In the genomic region with DNA sequence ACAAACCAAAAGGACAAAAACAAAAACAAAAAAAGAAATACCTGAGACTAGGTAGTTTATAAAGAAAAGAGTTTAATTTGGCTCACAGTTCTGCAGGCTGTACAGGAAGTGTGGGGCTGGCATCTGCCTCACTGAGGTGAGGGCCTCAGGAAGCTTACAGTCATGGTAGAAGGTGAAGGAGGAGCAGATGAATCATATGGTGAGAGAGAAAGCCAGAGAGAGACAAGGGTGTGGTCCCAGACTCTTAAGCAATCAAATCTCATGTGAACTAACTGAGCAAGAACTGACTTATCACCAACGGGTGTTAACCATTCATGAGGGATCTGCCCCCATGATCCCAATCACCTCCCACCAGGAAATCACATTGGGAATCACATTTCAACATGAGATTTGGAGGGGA, we compare ENCODE assay signal across 1 cellular context.
TF ChIP-seq lines count a peak whose summit lies in the region.

No MANE protein-coding gene starts in this region.

TF ChIP-seq in K562, 482 proteins besides CTCF, POLR2A, EP300 and RAD21 (continued from another document):
- TF ChIP-seq, protein P1, sequence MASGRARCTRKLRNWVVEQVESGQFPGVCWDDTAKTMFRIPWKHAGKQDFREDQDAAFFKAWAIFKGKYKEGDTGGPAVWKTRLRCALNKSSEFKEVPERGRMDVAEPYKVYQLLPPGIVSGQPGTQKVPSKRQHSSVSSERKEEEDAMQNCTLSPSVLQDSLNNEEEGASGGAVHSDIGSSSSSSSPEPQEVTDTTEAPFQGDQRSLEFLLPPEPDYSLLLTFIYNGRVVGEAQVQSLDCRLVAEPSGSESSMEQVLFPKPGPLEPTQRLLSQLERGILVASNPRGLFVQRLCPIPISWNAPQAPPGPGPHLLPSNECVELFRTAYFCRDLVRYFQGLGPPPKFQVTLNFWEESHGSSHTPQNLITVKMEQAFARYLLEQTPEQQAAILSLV (tag; IDR thresholded peaks at IDR 0.05): no peak
- TF ChIP-seq ZNF76 (CRISPR knock-in tag; IDR thresholded peaks at IDR 0.05; ENCODE audit: borderline replicate concordance): no peak
- no peak for TF ChIP-seq HDAC8 (tag; IDR thresholded peaks at IDR 0.05)
- TF ChIP-seq HNRNPK (IDR thresholded peaks at IDR 0.05; ENCODE audit: low read depth, low read length, poor library complexity, severe bottlenecking): no peak
- TF ChIP-seq PRPF4 (IDR thresholded peaks at IDR 0.05; ENCODE audit: insufficient read depth, low read depth, low read length, poor library complexity, severe bottlenecking): no peak
- no peak for TF ChIP-seq LARP7 (IDR thresholded peaks at IDR 0.05)
- TF ChIP-seq, protein P2, sequence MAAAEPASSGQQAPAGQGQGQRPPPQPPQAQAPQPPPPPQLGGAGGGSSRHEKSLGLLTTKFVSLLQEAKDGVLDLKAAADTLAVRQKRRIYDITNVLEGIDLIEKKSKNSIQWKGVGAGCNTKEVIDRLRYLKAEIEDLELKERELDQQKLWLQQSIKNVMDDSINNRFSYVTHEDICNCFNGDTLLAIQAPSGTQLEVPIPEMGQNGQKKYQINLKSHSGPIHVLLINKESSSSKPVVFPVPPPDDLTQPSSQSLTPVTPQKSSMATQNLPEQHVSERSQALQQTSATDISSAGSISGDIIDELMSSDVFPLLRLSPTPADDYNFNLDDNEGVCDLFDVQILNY (CRISPR knock-in tag; IDR thresholded peaks at IDR 0.05): no peak
- TF ChIP-seq ZNF316 (IDR thresholded peaks at IDR 0.05): peak; percentile 36; the same call in 1 of the 2 replicates
- TF ChIP-seq, protein P3, sequence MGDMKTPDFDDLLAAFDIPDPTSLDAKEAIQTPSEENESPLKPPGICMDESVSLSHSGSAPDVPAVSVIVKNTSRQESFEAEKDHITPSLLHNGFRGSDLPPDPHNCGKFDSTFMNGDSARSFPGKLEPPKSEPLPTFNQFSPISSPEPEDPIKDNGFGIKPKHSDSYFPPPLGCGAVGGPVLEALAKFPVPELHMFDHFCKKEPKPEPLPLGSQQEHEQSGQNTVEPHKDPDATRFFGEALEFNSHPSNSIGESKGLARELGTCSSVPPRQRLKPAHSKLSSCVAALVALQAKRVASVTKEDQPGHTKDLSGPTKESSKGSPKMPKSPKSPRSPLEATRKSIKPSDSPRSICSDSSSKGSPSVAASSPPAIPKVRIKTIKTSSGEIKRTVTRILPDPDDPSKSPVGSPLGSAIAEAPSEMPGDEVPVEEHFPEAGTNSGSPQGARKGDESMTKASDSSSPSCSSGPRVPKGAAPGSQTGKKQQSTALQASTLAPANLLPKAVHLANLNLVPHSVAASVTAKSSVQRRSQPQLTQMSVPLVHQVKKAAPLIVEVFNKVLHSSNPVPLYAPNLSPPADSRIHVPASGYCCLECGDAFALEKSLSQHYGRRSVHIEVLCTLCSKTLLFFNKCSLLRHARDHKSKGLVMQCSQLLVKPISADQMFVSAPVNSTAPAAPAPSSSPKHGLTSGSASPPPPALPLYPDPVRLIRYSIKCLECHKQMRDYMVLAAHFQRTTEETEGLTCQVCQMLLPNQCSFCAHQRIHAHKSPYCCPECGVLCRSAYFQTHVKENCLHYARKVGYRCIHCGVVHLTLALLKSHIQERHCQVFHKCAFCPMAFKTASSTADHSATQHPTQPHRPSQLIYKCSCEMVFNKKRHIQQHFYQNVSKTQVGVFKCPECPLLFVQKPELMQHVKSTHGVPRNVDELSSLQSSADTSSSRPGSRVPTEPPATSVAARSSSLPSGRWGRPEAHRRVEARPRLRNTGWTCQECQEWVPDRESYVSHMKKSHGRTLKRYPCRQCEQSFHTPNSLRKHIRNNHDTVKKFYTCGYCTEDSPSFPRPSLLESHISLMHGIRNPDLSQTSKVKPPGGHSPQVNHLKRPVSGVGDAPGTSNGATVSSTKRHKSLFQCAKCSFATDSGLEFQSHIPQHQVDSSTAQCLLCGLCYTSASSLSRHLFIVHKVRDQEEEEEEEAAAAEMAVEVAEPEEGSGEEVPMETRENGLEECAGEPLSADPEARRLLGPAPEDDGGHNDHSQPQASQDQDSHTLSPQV (IDR thresholded peaks at IDR 0.05): no peak
- peak; percentile 23 to 50; a peak in 1 of 4 replicates for TF ChIP-seq TRIM24 (IDR thresholded peaks at IDR 0.05)
- TF ChIP-seq, protein P4, sequence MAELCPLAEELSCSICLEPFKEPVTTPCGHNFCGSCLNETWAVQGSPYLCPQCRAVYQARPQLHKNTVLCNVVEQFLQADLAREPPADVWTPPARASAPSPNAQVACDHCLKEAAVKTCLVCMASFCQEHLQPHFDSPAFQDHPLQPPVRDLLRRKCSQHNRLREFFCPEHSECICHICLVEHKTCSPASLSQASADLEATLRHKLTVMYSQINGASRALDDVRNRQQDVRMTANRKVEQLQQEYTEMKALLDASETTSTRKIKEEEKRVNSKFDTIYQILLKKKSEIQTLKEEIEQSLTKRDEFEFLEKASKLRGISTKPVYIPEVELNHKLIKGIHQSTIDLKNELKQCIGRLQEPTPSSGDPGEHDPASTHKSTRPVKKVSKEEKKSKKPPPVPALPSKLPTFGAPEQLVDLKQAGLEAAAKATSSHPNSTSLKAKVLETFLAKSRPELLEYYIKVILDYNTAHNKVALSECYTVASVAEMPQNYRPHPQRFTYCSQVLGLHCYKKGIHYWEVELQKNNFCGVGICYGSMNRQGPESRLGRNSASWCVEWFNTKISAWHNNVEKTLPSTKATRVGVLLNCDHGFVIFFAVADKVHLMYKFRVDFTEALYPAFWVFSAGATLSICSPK (IDR thresholded peaks at IDR 0.05; ENCODE audit: borderline replicate concordance): no peak
- peak; percentile 50; the same call in 1 of the 2 replicates for TF ChIP-seq CEBPB (tag; IDR thresholded peaks at IDR 0.05)
- no peak for TF ChIP-seq ZNF224 (CRISPR knock-in tag; IDR thresholded peaks at IDR 0.05)
